ENCODE assay signal across 8 cellular contexts in the genomic region with DNA sequence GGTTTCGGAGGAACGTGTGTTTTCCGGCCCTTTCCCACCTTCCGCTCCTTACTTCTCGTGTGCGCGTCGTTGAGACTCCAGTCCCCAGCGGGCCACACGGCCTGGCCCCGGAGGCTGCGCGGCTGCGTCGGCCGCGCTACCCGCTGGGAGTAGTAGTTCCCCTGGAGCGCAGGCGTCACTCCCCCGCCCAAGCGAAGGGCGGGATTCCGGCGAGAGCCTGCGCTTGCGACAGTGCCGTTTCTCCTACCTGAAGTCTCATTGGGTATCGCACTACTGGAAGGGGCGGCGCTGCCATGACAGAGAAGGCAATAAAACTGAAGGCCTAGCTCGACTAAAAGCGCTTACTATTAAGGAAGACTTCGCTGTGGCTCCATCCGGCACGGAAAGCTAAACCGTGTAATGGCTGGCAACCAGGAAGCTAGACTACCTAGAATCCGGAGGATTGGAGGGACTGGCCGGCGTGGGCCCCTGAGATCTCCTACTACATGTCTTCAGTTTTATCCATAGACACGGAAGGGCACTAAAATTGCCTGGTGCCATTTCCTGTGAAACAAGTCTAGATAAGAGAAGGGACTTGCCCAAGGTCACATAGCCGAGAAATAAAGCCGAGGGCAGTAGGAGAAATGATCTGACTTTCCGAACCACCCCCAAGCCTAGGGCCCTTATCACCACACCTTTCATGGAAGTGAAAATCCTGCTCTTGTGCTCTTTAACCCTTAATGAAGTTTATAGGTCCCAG. TPM values are rescaled to one million over a fixed set of nuclear protein-coding genes. Genes with fewer than 3 reads are reported as not detected.
A peak's percentile ranks its signal among the peaks of the same experiment; 100 is the strongest.
DNase-seq lines count a peak whose midpoint lies in the region; ATAC-seq and TF ChIP-seq lines count a peak whose summit lies in the region.

No MANE protein-coding gene starts in this region.

- peak overlapping the region; percentile 95 to 99 for H3K27ac Mint-ChIP-seq in activated naive CD4-positive, alpha-beta T cell treated with anti-CD3 and anti-CD28 coated beads, Interleukin-2, amount 50 U/mL, for 72 hours

- H3K79me2 ChIP-seq in SK-N-SH (ENCODE audit: insufficient read depth): peaks cover 80% of the 10 kb centered on the region

- CTCF ChIA-PET in GM10248 (lab: Yijun Ruan, JAX): interaction anchor here (1.1 kb wide), 1 partner anchor 12 kb away, joined by 3 read pairs; no protein-coding TSS in a partner anchor
- CTCF ChIA-PET in SK-N-SH (lab: Yijun Ruan, JAX): interaction anchor here (0.8 kb wide), 1 partner anchor 677 kb away, joined by 4 read pairs; no protein-coding TSS in a partner anchor

- H3K36me3 Mint-ChIP-seq in activated naive CD4-positive, alpha-beta T cell treated with anti-CD3 and anti-CD28 coated beads, Interleukin-2, amount 50 U/mL, for 72 hours: peaks cover 34 to 52% of the 10 kb centered on the region in 2 donors

- peak overlapping the region; percentile 93 to 97 for H3K27ac ChIP-seq in SK-N-SH (ENCODE audit: low read depth in 2 of 2, low read length in 1 of 2)
- H3K27ac ChIP-seq in temporal lobe (ENCODE audit: low read depth, low read length): peak overlapping the region; percentile 97

- DNase-seq in GM10248 (ENCODE audit: extremely low spot score) (peak; percentile 92), NCI-H1092 (lab: John Stamatoyannopoulos, UW) (peak; percentile 100), SK-N-SH (peak; percentile 90), glomerular endothelial cell (ENCODE audit: extremely low read depth, low read depth, low spot score) (peak; percentile 93), nucleus accumbens (lab: John Stamatoyannopoulos, UW) (peak; percentile 82 to 99 (median 95))
- peak; percentile 95 to 96 for DNase-seq in activated naive CD4-positive, alpha-beta T cell treated with anti-CD3 and anti-CD28 coated beads, Interleukin-2, amount 50 U/mL, for 72 hours (ENCODE audit: low spot score in 2 of 2)

- H3F3A ChIP-seq in SK-N-SH (replicated peaks; ENCODE audit: insufficient read depth): peaks cover 7% of the 10 kb centered on the region

- TF ChIP-seq CTCF in GM10248 (IDR thresholded peaks at IDR 0.05; ENCODE audit: control extremely low read depth, extremely low read depth, low read depth, missing control alignments) (no peak), SK-N-SH (IDR thresholded peaks at IDR 0.05) (no peak)

- 0% methylated on average over 26 of the region's 44 CpGs for WGBS in SK-N-SH (ENCODE audit: low lambda C conversion rate)

- no peak for TF ChIP-seq EP300 in SK-N-SH (IDR thresholded peaks at IDR 0.05; ENCODE audit: borderline replicate concordance in 1 of 2, low read depth in 1 of 2, low read length in 1 of 2)

- H3K36me3 ChIP-seq in SK-N-SH (replicated peaks in 1 of 2; ENCODE audit: control insufficient read depth in 1 of 2, insufficient read depth in 2 of 2, low read length in 1 of 2): peaks cover 5 to 12% of the 10 kb centered on the region in 2 experiments

- no peaks in the 10 kb centered on the region for H3K9me2 ChIP-seq in SK-N-SH

- H3K4me3 ChIP-seq in SK-N-SH (ENCODE audit: low read depth in 2 of 2, low read length in 1 of 2): peak overlapping the region; percentile 92 to 95

- no peak for TF ChIP-seq RAD21 in SK-N-SH (IDR thresholded peaks at IDR 0.05; ENCODE audit: low read length)

- POLR2A ChIA-PET in GM10248 (lab: Yijun Ruan, JAX): interaction anchor here (0.5 to 2.3 kb wide), 6 partner anchors 17 to 384 kb away, joined by 3 to 13 read pairs (median 6); a partner anchor contains a TSS
- POLR2A ChIA-PET in SK-N-SH (lab: Yijun Ruan, JAX): interaction anchor here (1.0 to 2.4 kb wide), 4 partner anchors 15 to 192 kb away, joined by 4 to 20 read pairs (median 4); a partner anchor contains a TSS

- H3K4me2 ChIP-seq in SK-N-SH: peak overlapping the region; percentile 85

- peaks cover 14 to 20% of the 10 kb centered on the region in 2 experiments; a peak in 3 of 4 replicates for H3K4me1 ChIP-seq in SK-N-SH (ENCODE audit: control insufficient read depth in 1 of 2, insufficient read depth in 2 of 2, low read depth in 1 of 2, low read length in 1 of 2)

- ATAC-seq in HG02610 (IDR thresholded peaks at IDR 0.05; ENCODE audit: unreplicated experiment): peak; percentile 85
- peak; percentile 88 to 89 for ATAC-seq in activated naive CD4-positive, alpha-beta T cell treated with anti-CD3 and anti-CD28 coated beads, Interleukin-2, amount 50 U/mL, for 72 hours

- H3K9me3 ChIP-seq in SK-N-SH: no peaks in the 10 kb centered on the region

- H2AFZ ChIP-seq in SK-N-SH (ENCODE audit: low read depth): peak overlapping the region; percentile 80

- H4K20me1 ChIP-seq in SK-N-SH (ENCODE audit: insufficient read depth): peaks cover 25% of the 10 kb centered on the region

- peak overlapping the region; percentile 92 for H3K9ac ChIP-seq in SK-N-SH

- no peaks in the 10 kb centered on the region for H3K27me3 ChIP-seq in SK-N-SH (ENCODE audit: insufficient read depth)

- H3K9me3 Mint-ChIP-seq in activated naive CD4-positive, alpha-beta T cell treated with anti-CD3 and anti-CD28 coated beads, Interleukin-2, amount 50 U/mL, for 72 hours: no peaks in the 10 kb centered on the region

TF ChIP-seq in SK-N-SH, 30 proteins besides CTCF, POLR2A, EP300 and RAD21:
- TF ChIP-seq MXI1 (IDR thresholded peaks at IDR 0.05; ENCODE audit: low read depth, low read length): peak; percentile 38; the same call in 1 of the 2 replicates
- peak; percentile 44; the same call in 1 of the 2 replicates for TF ChIP-seq YY1 (IDR thresholded peaks at IDR 0.05; ENCODE audit: low read depth)
- TF ChIP-seq, protein P1, sequence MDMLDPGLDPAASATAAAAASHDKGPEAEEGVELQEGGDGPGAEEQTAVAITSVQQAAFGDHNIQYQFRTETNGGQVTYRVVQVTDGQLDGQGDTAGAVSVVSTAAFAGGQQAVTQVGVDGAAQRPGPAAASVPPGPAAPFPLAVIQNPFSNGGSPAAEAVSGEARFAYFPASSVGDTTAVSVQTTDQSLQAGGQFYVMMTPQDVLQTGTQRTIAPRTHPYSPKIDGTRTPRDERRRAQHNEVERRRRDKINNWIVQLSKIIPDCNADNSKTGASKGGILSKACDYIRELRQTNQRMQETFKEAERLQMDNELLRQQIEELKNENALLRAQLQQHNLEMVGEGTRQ (IDR thresholded peaks at IDR 0.05; ENCODE audit: borderline replicate concordance, low read depth, low read length): no peak
- peak; percentile 82 for TF ChIP-seq TAF1 (IDR thresholded peaks at IDR 0.05; ENCODE audit: borderline replicate concordance, low read depth, low read length)
- peak; percentile 86 for TF ChIP-seq RFX5 (IDR thresholded peaks at IDR 0.05; ENCODE audit: low read length)
- peak; percentile 81 for TF ChIP-seq CHD2 (IDR thresholded peaks at IDR 0.05; ENCODE audit: low read length, partially characterized antibody)
- TF ChIP-seq NRF1 (IDR thresholded peaks at IDR 0.05; ENCODE audit: low read depth, low read length): peak; percentile 88
- TF ChIP-seq POLR2AphosphoS5 (IDR thresholded peaks at IDR 0.05; ENCODE audit: low read depth, low read length): peak; percentile 96
- no peak for TF ChIP-seq JUND (IDR thresholded peaks at IDR 0.05)
- peak; percentile 62 for TF ChIP-seq GABPA (IDR thresholded peaks at IDR 0.05; ENCODE audit: low read depth)
- peak; percentile 10; the same call in 1 of the 2 replicates for TF ChIP-seq TCF12 (IDR thresholded peaks at IDR 0.05)
- no peak for TF ChIP-seq FOXM1 (IDR thresholded peaks at IDR 0.05; ENCODE audit: low read depth)

RNA-seq across cellular contexts. Expression of a gene that starts 0.8 kb away (rescaled TPM):
- 46.1 and 74.0 TPM in 2 replicates for polyA plus RNA-seq in SK-N-SH (2012; rRNA removed)
- polyA plus RNA-seq in SK-N-SH (2012; cell fraction: cytosol; rRNA removed): 56.9 and 61.2 TPM in 2 replicates
- polyA plus RNA-seq in SK-N-SH (2012; cell fraction: nucleus; rRNA removed): 25.7 and 49.0 TPM in 2 replicates
- total RNA-seq in activated naive CD4-positive, alpha-beta T cell treated with anti-CD3 and anti-CD28 coated beads, Interleukin-2, amount 50 U/mL, for 72 hours: 10 to 100 TPM; 26.2 to 38.9 TPM
- 25.8 and 34.5 TPM in 2 replicates for total RNA-seq in glomerular endothelial cell
- 13.8 TPM for total RNA-seq in temporal lobe

RNA-seq across cellular contexts. Expression of a gene that starts 0.8 kb away (rescaled TPM):
- polyA plus RNA-seq in SK-N-SH (2012; rRNA removed): 28.5 and 38.1 TPM in 2 replicates
- polyA plus RNA-seq in SK-N-SH (2012; cell fraction: cytosol; rRNA removed): 35.8 and 39.2 TPM in 2 replicates
- 36.3 and 61.0 TPM in 2 replicates for polyA plus RNA-seq in SK-N-SH (2012; cell fraction: nucleus; rRNA removed)
- 100 to 1,000 TPM; 102 to 145 TPM for total RNA-seq in activated naive CD4-positive, alpha-beta T cell treated with anti-CD3 and anti-CD28 coated beads, Interleukin-2, amount 50 U/mL, for 72 hours
- total RNA-seq in glomerular endothelial cell (78.6 and 83.0 TPM in 2 replicates), temporal lobe (47.5 TPM)

Comparison
In these comparisons a context has a peak if more than half of its experiments do, and no peak if none do; other contexts are left out.
1. Peak in every context shown above with its lines: DNase-seq, ATAC-seq, H3K4me3 ChIP-seq and H3K27ac ChIP-seq.